In the genomic region with DNA sequence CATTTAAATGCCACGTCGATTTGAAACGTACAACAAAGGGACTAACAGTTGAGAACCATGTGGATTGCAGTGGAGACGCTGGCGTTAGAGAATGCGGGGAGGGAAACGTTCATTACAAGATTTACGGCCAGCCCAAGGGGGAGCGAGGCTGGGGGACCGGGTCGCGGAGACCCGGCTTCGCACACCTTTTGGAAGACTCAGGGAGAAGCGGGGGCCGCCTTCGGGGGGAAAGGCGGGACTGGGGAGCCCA, we compare ENCODE assay signal across 9 cellular contexts. TPM values are rescaled to one million over a fixed set of nuclear protein-coding genes. Genes with fewer than 3 reads are reported as not detected.
DNase-seq lines count a peak whose midpoint lies in the region; ATAC-seq and TF ChIP-seq lines count a peak whose summit lies in the region.
"Had no signal": no experiment of that assay in that cellular context is flagged by ENCODE, and none has a peak within 500 bp of the region (broad histone marks: within the 10 kb centered on the region; RNA-seq: fewer than 3 reads in every experiment).

No MANE protein-coding gene starts in this region.

- H3K79me2 ChIP-seq in HCT116 (ENCODE audit: insufficient read depth, low read length) = peaks cover 35% of the 10 kb centered on the region

- 0% methylated on average over 13 to 18 of the region's 18 CpGs for WGBS in testis, 2 donors

- BruUV-seq in HCT116 (replicated peaks; lab: Mats Ljungman, UMichigan) = TSS peak; percentile 25

- no peaks in the 10 kb centered on the region for H4K20me1 ChIP-seq in HCT116 (ENCODE audit: insufficient read depth)

- H3K4me3 ChIP-seq in HCT116 (replicated peaks in 1 of 2; ENCODE audit: low read depth in 1 of 2, low read length in 2 of 2) (peak overlapping the region; percentile 59 to 60), iPS-18c (ENCODE audit: insufficient read depth, low read depth, low read length) (peak overlapping the region; percentile 62), testis (peak overlapping the region; percentile 74 to 97)

- H3K36me3 Mint-ChIP-seq in activated CD8-positive, alpha-beta T cell treated with anti-CD3 and anti-CD28 coated beads, Interleukin-2, amount 10 ng/mL, durations not matched to agents 7 days and 5 days (ENCODE audit: low read depth) = no peaks in the 10 kb centered on the region

- H3K27me3 ChIP-seq in HCT116 (ENCODE audit: insufficient read depth, low read length) = no peaks in the 10 kb centered on the region
- H3K27me3 ChIP-seq in testis = no peaks in the 10 kb centered on the region

- H3K27me3 Mint-ChIP-seq in activated CD8-positive, alpha-beta T cell treated with anti-CD3 and anti-CD28 coated beads, Interleukin-2, amount 10 ng/mL, durations not matched to agents 7 days and 5 days (ENCODE audit: low read depth) = no peaks in the 10 kb centered on the region

- intact Hi-C loops in HCT116 (cut with micrococcal nuclease) (loop anchor here (2.0 to 5.0 kb wide), 3 partner anchors 27 to 346 kb away; no protein-coding TSS in a partner anchor), testis (cut with DNase I; ENCODE audit: low total_unique reads) (no loop called here), posterior vena cava (cut with DNase I) (no loop called here)

- H3K4me1 Mint-ChIP-seq in activated CD8-positive, alpha-beta T cell treated with anti-CD3 and anti-CD28 coated beads, Interleukin-2, amount 10 ng/mL, durations not matched to agents 7 days and 5 days (ENCODE audit: low read depth) = peaks cover 29% of the 10 kb centered on the region

- H3K36me3 ChIP-seq in HCT116 (ENCODE audit: control insufficient read depth in 1 of 2, insufficient read depth in 2 of 2, low read length in 2 of 2) = peaks cover 0 to 34% of the 10 kb centered on the region in 2 experiments; a peak in 1 of 4 replicates
- H3K36me3 ChIP-seq in testis (ENCODE audit: low read depth, missing control alignments) = no peaks in the 10 kb centered on the region

- peak overlapping the region; percentile 78 for H3K4me2 ChIP-seq in HCT116 (ENCODE audit: low read length)

- POLR2A ChIA-PET in HCT116 (lab: Charles Lee) = interaction anchor here (0.6 to 4.2 kb wide), 15 partner anchors 10 to 349 kb away, joined by 3 to 60 read pairs (median 4); partner anchors contain the start of genes CYP4F3 and FAM32A
- POLR2A ChIA-PET in activated CD8-positive, alpha-beta T cell treated with anti-CD3 and anti-CD28 coated beads, Interleukin-2, amount 10 ng/mL, durations not matched to agents 7 days and 5 days (lab: Charles Lee) = interaction anchor here (0.6 to 1.7 kb wide), 10 partner anchors 10 to 1146 kb away, joined by 3 to 16 read pairs (median 4); partner anchors contain the start of genes HSH2D, TPM4 and ZNF333
- POLR2A ChIA-PET in GM10248 (lab: Yijun Ruan, JAX) = no interaction called here

- TF ChIP-seq RAD21 in HCT116 (IDR thresholded peaks at IDR 0.05; ENCODE audit: low read depth) = no peak

- H3K9ac ChIP-seq in HCT116 (ENCODE audit: low read length) = peak overlapping the region; percentile 97

- TF ChIP-seq POLR2A in HCT116 (IDR thresholded peaks at IDR 0.05; ENCODE audit: borderline replicate concordance, extremely low read depth, insufficient read depth, insufficient read length) (no peak), testis (IDR thresholded peaks at IDR 0.05) (no peak)

- H3K4me3 Mint-ChIP-seq in activated CD8-positive, alpha-beta T cell treated with anti-CD3 and anti-CD28 coated beads, Interleukin-2, amount 10 ng/mL, durations not matched to agents 7 days and 5 days = peak overlapping the region; percentile 84

- H3K9me3 ChIP-seq in HCT116 (ENCODE audit: control insufficient read depth in 1 of 2, insufficient read depth in 1 of 2, low read depth in 1 of 2, low read length in 2 of 2) = no peaks in the 10 kb centered on the region
- H3K9me3 ChIP-seq in iPS-18c (ENCODE audit: control insufficient read depth, insufficient read depth, low read length) = peaks cover 13% of the 10 kb centered on the region
- H3K9me3 ChIP-seq in testis = no peaks in the 10 kb centered on the region

- peaks cover 58 to 93% of the 10 kb centered on the region in 2 experiments for H3K4me1 ChIP-seq in HCT116 (ENCODE audit: control insufficient read depth in 1 of 2, insufficient read depth in 2 of 2, low read length in 2 of 2)
- H3K4me1 ChIP-seq in testis = peaks cover 6% of the 10 kb centered on the region

- TF ChIP-seq CTCF in HCT116 (IDR thresholded peaks at IDR 0.05 in 2 of 3, conservative IDR thresholded peaks at IDR 0.05 in 1 of 3; ENCODE audit: borderline replicate concordance in 1 of 3, insufficient read depth in 1 of 3, low read depth in 2 of 3, low read length in 2 of 3) (no peak), testis (IDR thresholded peaks at IDR 0.05) (no peak), GM10248 (IDR thresholded peaks at IDR 0.05; ENCODE audit: control extremely low read depth, extremely low read depth, low read depth, missing control alignments) (no peak)

- RAD21 ChIA-PET in HCT116 (lab: Charles Lee; ENCODE audit: low non-redundant PET in 1 of 2, low total read pairs in 2 of 2, uncharacterized antibody in 2 of 2, unreplicated experiment in 2 of 2) = interaction anchor here in 1 of 2 experiments (0.6 kb wide), 1 partner anchor 22 kb away, joined by 5 read pairs; no protein-coding TSS in a partner anchor

- CTCF ChIA-PET in HCT116 (lab: Charles Lee) (interaction anchor here (1.1 to 1.2 kb wide), 2 partner anchors 25 to 346 kb away, joined by 3 to 6 read pairs; no protein-coding TSS in a partner anchor), GM10248 (lab: Yijun Ruan, JAX) (no interaction called here)
- CTCF ChIA-PET in activated CD8-positive, alpha-beta T cell treated with anti-CD3 and anti-CD28 coated beads, Interleukin-2, amount 10 ng/mL, durations not matched to agents 7 days and 5 days (lab: Charles Lee) = no interaction called here

- H3K9me3 Mint-ChIP-seq in activated CD8-positive, alpha-beta T cell treated with anti-CD3 and anti-CD28 coated beads, Interleukin-2, amount 10 ng/mL, durations not matched to agents 7 days and 5 days (ENCODE audit: insufficient read depth) = no peaks in the 10 kb centered on the region

- peak; percentile 5 for DNase-seq in AG08395 (ENCODE audit: low spot score)
- DNase-seq in HCT116 (ENCODE audit: low read depth, low spot score) = no peak
- DNase-seq in activated CD8-positive, alpha-beta T cell treated with anti-CD3 and anti-CD28 coated beads, Interleukin-2, amount 10 ng/mL, durations not matched to agents 7 days and 5 days = peak; percentile 61
- peak; percentile 40 for DNase-seq in testis
- DNase-seq in posterior vena cava (ENCODE audit: low spot score) = no peak
- no peak for DNase-seq in activated gamma-delta T cell (lab: John Stamatoyannopoulos, UW)
- no peak for DNase-seq in GM10248 (ENCODE audit: extremely low spot score)

- no peak for ATAC-seq in HCT116
- peak; percentile 38 for ATAC-seq in activated CD8-positive, alpha-beta T cell treated with anti-CD3 and anti-CD28 coated beads, Interleukin-2, amount 10 ng/mL, durations not matched to agents 7 days and 5 days

- H3K9me2 ChIP-seq in HCT116 (ENCODE audit: insufficient read depth) = no peaks in the 10 kb centered on the region

- peak overlapping the region; percentile 98 for H3K27ac Mint-ChIP-seq in activated CD8-positive, alpha-beta T cell treated with anti-CD3 and anti-CD28 coated beads, Interleukin-2, amount 10 ng/mL, durations not matched to agents 7 days and 5 days

- H3K27ac ChIP-seq in HCT116 (ENCODE audit: low read depth, low read length) (peak overlapping the region; percentile 100), testis (peak overlapping the region; percentile 100)

- H2AFZ ChIP-seq in HCT116 (ENCODE audit: low read depth, low read length, poor library complexity, severe bottlenecking) = no peak overlapping the region

TF ChIP-seq in HCT116, 20 proteins besides CTCF, POLR2A, EP300 and RAD21:
- TF ChIP-seq EGR1 (IDR thresholded peaks at IDR 0.05; ENCODE audit: low read depth) (no peak), SIN3A (IDR thresholded peaks at IDR 0.05; ENCODE audit: low read depth) (peak; percentile 66), CBX3 (IDR thresholded peaks at IDR 0.05; ENCODE audit: low read depth) (peak; percentile 1; the same call in 1 of the 2 replicates), POLR2AphosphoS5 (IDR thresholded peaks at IDR 0.05; ENCODE audit: low read depth, low read length) (peak; percentile 69; the same call in 1 of the 2 replicates), JUND (IDR thresholded peaks at IDR 0.05) (peak; percentile 50; the same call in 1 of the 2 replicates)
- TF ChIP-seq, protein P1, sequence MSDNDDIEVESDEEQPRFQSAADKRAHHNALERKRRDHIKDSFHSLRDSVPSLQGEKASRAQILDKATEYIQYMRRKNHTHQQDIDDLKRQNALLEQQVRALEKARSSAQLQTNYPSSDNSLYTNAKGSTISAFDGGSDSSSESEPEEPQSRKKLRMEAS (IDR thresholded peaks at IDR 0.05) = peak; percentile 75

RNA-seq across cellular contexts. Expression of gene OR10H1, which starts 20.8 kb away (rescaled TPM):
- total RNA-seq in HCT116 (2021; ENCODE audit: unreplicated experiment) (0.17 TPM), testis (under 1 TPM; 0.25 to 0.39 TPM), posterior vena cava (under 1 TPM; 0.05 to 0.09 TPM)
- polyA plus RNA-seq in HCT116 (2012) = 0.42 and 0.52 TPM in 2 replicates
- not detected for total RNA-seq in activated CD8-positive, alpha-beta T cell treated with anti-CD3 and anti-CD28 coated beads, Interleukin-2, amount 10 ng/mL, durations not matched to agents 7 days and 5 days
- 0.20 TPM for polyA plus RNA-seq in testis (ENCODE audit: insufficient read depth, low read depth, low replicate concordance)
- total RNA-seq: H1 had no signal
- polyA plus RNA-seq: H1 had no signal

RNA-seq across cellular contexts. Expression of gene OR10H5, which starts 48.8 kb away (rescaled TPM):
- total RNA-seq in HCT116 (2021; ENCODE audit: unreplicated experiment) (not detected), testis (under 1 TPM; 0.06 to 0.16 TPM), posterior vena cava (not detected)
- not detected in 2 replicates for polyA plus RNA-seq in HCT116 (2012)
- total RNA-seq in activated CD8-positive, alpha-beta T cell treated with anti-CD3 and anti-CD28 coated beads, Interleukin-2, amount 10 ng/mL, durations not matched to agents 7 days and 5 days = not detected
- 0.11 TPM for polyA plus RNA-seq in testis (ENCODE audit: insufficient read depth, low read depth, low replicate concordance)
- total RNA-seq: H1 had no signal
- polyA plus RNA-seq: H1 had no signal

Comparison
In these comparisons a context has a peak if more than half of its experiments do, and no peak if none do; other contexts are left out.
1. DNase-seq: peak in AG08395 (single experiment), activated CD8-positive, alpha-beta T cell treated with anti-CD3 and anti-CD28 coated beads, Interleukin-2, amount 10 ng/mL, durations not matched to agents 7 days and 5 days (single experiment) and testis (single experiment); none in HCT116 (single experiment), posterior vena cava (single experiment), activated gamma-delta T cell (single experiment) and GM10248 (single experiment).
2. Peak in every context shown above with its lines, with median percentiles within 50 percentile points of each other: H3K4me3 ChIP-seq.